Comparison of ENCODE assay signal across 14 cellular contexts in genomic region chr10:44696496-44696895, GRCh38.
A peak's percentile ranks its signal among the peaks of the same experiment; 100 is the strongest.
DNase-seq lines count a peak whose midpoint lies in the region; ATAC-seq and TF ChIP-seq lines count a peak whose summit lies in the region.
"Had no signal": no experiment of that assay in that cellular context is flagged by ENCODE, and none has a peak within 500 bp of the region (broad histone marks: within the 10 kb centered on the region; RNA-seq: fewer than 3 reads in every experiment).

No MANE protein-coding gene starts in this region.

- H3K36me3 Mint-ChIP-seq in type B pancreatic cell, result no peaks in the 10 kb centered on the region
- H3K36me3 Mint-ChIP-seq in activated CD4-positive, alpha-beta T cell treated with anti-CD3 and anti-CD28 coated beads, Interleukin-2, amount 10 ng/mL, durations not matched to agents 24 days and 14 days (ENCODE audit: low read depth), result no peaks in the 10 kb centered on the region
- H3K36me3 Mint-ChIP-seq: activated naive CD4-positive, alpha-beta T cell treated with anti-CD3 and anti-CD28 coated beads, Interleukin-2, amount 50 U/mL, for 24 hours had no signal

- DNase-seq in Right ventricle myocardium inferior (ENCODE audit: missing footprints) (no peak), cardiac septum (ENCODE audit: low spot score) (no peak), cerebellar cortex (ENCODE audit: low spot score) (peak; percentile 29), kidney tubule cell (ENCODE audit: low spot score) (peak; percentile 38), type B pancreatic cell (ENCODE audit: extremely low spot score, unreplicated experiment) (no peak), head of caudate nucleus (no peak), NCI-H82 (lab: John Stamatoyannopoulos, UW) (no peak)
- DNase-seq in activated CD4-positive, alpha-beta T cell treated with anti-CD3 and anti-CD28 coated beads, Interleukin-2, amount 10 ng/mL, durations not matched to agents 24 days and 14 days, result no peak
- DNase-seq: activated CD8-positive, alpha-beta T cell treated with anti-CD3 and anti-CD28 coated beads for 36 hours; DMS79; effector memory CD4-positive, alpha-beta T cell; NCI-H1105; NCI-H748 treated with DMSO at 0.1 percent for 48 hours had no signal

- no peak for TF ChIP-seq CTCF in type B pancreatic cell (conservative IDR thresholded peaks at IDR 0.05)

- intact Hi-C loops in Right ventricle myocardium inferior (cut with DNase I) (no loop called here), cardiac septum (cut with DNase I) (no loop called here), head of caudate nucleus (cut with DNase I) (no loop called here)
- intact Hi-C loops in activated CD4-positive, alpha-beta T cell treated with anti-CD3 and anti-CD28 coated beads, Interleukin-2, amount 10 ng/mL, durations not matched to agents 24 days and 14 days (cut with micrococcal nuclease), result no loop called here

- H3K4me3 Mint-ChIP-seq in type B pancreatic cell, result peak overlapping the region; percentile 13
- H3K4me3 Mint-ChIP-seq in activated CD4-positive, alpha-beta T cell treated with anti-CD3 and anti-CD28 coated beads, Interleukin-2, amount 10 ng/mL, durations not matched to agents 24 days and 14 days, result no peak overlapping the region
- H3K4me3 Mint-ChIP-seq: activated CD8-positive, alpha-beta T cell treated with anti-CD3 and anti-CD28 coated beads for 36 hours; activated naive CD4-positive, alpha-beta T cell treated with anti-CD3 and anti-CD28 coated beads, Interleukin-2, amount 50 U/mL, for 24 hours had no signal

- H3K9me3 Mint-ChIP-seq in type B pancreatic cell, result peaks cover 3% of the 10 kb centered on the region
- no peaks in the 10 kb centered on the region for H3K9me3 Mint-ChIP-seq in activated CD4-positive, alpha-beta T cell treated with anti-CD3 and anti-CD28 coated beads, Interleukin-2, amount 10 ng/mL, durations not matched to agents 24 days and 14 days

- ATAC-seq in Right ventricle myocardium inferior, result peak; percentile 73
- ATAC-seq: activated CD8-positive, alpha-beta T cell treated with anti-CD3 and anti-CD28 coated beads for 36 hours had no signal

- H3K27me3 Mint-ChIP-seq in type B pancreatic cell, result no peaks in the 10 kb centered on the region
- H3K27me3 Mint-ChIP-seq in activated CD4-positive, alpha-beta T cell treated with anti-CD3 and anti-CD28 coated beads, Interleukin-2, amount 10 ng/mL, durations not matched to agents 24 days and 14 days, result no peaks in the 10 kb centered on the region
- H3K27me3 Mint-ChIP-seq: activated CD8-positive, alpha-beta T cell treated with anti-CD3 and anti-CD28 coated beads for 36 hours; activated naive CD4-positive, alpha-beta T cell treated with anti-CD3 and anti-CD28 coated beads, Interleukin-2, amount 50 U/mL, for 24 hours had no signal

- H3K27ac Mint-ChIP-seq in type B pancreatic cell, result peak overlapping the region; percentile 79
- no peak overlapping the region for H3K27ac Mint-ChIP-seq in activated CD4-positive, alpha-beta T cell treated with anti-CD3 and anti-CD28 coated beads, Interleukin-2, amount 10 ng/mL, durations not matched to agents 24 days and 14 days
- H3K27ac Mint-ChIP-seq: activated CD8-positive, alpha-beta T cell treated with anti-CD3 and anti-CD28 coated beads for 36 hours; activated naive CD4-positive, alpha-beta T cell treated with anti-CD3 and anti-CD28 coated beads, Interleukin-2, amount 50 U/mL, for 24 hours had no signal

- peaks cover 13% of the 10 kb centered on the region for H3K4me1 Mint-ChIP-seq in type B pancreatic cell (ENCODE audit: unreplicated experiment)
- no peaks in the 10 kb centered on the region for H3K4me1 Mint-ChIP-seq in activated CD4-positive, alpha-beta T cell treated with anti-CD3 and anti-CD28 coated beads, Interleukin-2, amount 10 ng/mL, durations not matched to agents 24 days and 14 days
- H3K4me1 Mint-ChIP-seq: activated naive CD4-positive, alpha-beta T cell treated with anti-CD3 and anti-CD28 coated beads, Interleukin-2, amount 50 U/mL, for 24 hours had no signal

Comparison
In these comparisons a context has a peak if more than half of its experiments do, and no peak if none do; other contexts are left out.
1. DNase-seq: peak in cerebellar cortex (single experiment) and kidney tubule cell (single experiment); none in Right ventricle myocardium inferior (single experiment), cardiac septum (single experiment), type B pancreatic cell (single experiment), head of caudate nucleus (0 of 42), activated CD4-positive, alpha-beta T cell treated with anti-CD3 and anti-CD28 coated beads, Interleukin-2, amount 10 ng/mL, durations not matched to agents 24 days and 14 days (single experiment) and NCI-H82 (single experiment).